In the genomic region with DNA sequence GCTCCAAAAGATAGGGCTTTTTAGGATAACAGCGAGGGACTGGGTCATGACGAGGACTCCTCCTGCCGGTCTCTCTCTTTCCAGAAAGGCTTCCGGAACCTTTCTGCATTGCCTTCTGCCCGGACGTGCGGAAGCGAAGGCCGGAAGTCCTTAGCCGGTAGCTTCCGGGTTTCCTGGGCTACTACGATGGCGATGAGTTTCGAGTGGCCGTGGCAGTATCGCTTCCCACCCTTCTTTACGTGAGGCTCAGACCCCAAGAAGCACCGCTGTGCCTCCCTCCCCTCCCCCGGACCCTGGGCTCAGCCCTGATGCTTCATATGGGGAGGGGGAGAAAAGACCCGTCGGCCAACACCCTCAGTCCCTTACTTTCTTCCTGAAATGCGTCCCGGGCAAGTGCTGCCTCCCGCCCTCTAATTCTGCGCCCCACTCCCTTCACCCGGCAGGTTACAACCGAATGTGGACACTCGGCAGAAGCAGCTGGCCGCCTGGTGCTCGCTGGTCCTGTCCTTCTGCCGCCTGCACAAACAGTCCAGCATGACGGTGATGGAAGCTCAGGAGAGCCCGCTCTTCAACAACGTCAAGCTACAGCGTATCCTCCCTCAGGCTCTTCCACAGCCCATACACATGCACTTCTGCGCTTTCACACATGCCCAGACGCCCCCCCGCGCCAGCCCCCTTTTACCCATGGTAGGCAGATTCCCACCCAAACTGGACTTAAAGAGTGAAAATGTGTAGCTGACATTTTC, we compare ENCODE assay signal across 8 cellular contexts. TPM values are rescaled to one million over a fixed set of nuclear protein-coding genes. Genes with fewer than 3 reads are reported as not detected.
A peak's percentile ranks its signal among the peaks of the same experiment; 100 is the strongest.
DNase-seq lines count a peak whose midpoint lies in the region; ATAC-seq and TF ChIP-seq lines count a peak whose summit lies in the region.

Gene VPS25, plus strand, starts transcription at position 160 of the 746 bp plus-strand sequence. Its CDS starts 27 bp downstream, at position 187.

- peak within 1 kb of the TSS; percentile 96 for H3K27ac Mint-ChIP-seq in activated T-helper 1 cell treated with anti-CD3 and anti-CD28 coated beads, Interleukin-12 subunit alpha, Interleukin-12 subunit beta, Interleukin-2, Interleukin-4 antibody, amounts not matched to agents 30 ng/mL and 10 ng/mL and 1 ng/mL, durations not matched to agents 14 hours and 24 hours and 36 hours
- peak within 1 kb of the TSS; percentile 97 to 100 (median 99) for H3K27ac Mint-ChIP-seq in naive thymus-derived CD8-positive, alpha-beta T cell
- peak within 1 kb of the TSS; percentile 98 for H3K27ac Mint-ChIP-seq in stimulated activated naive B cell treated with anti-CD40 and anti-IgM and Interleukin-4, amounts not matched to agents 10 μg/mL and 1 μg/mL and 100 μg/mL, for 72 hours

- peak within 1 kb of the TSS; percentile 70 for H3K4me3 ChIP-seq in Karpas-422 (ENCODE audit: low read length)
- H3K4me3 ChIP-seq in fibroblast of mammary gland (ENCODE audit: control insufficient read depth, low read depth, low read length) = peak within 1 kb of the TSS; percentile 98

- peaks cover 27% of the 10 kb centered on the region for H3K4me1 Mint-ChIP-seq in activated T-helper 1 cell treated with anti-CD3 and anti-CD28 coated beads, Interleukin-12 subunit alpha, Interleukin-12 subunit beta, Interleukin-2, Interleukin-4 antibody, amounts not matched to agents 30 ng/mL and 10 ng/mL and 1 ng/mL, durations not matched to agents 14 hours and 24 hours and 36 hours (ENCODE audit: low read depth)
- H3K4me1 Mint-ChIP-seq in naive thymus-derived CD8-positive, alpha-beta T cell = peaks cover 18 to 24% (median 23%) of the 10 kb centered on the region in 4 donors
- H3K4me1 Mint-ChIP-seq in stimulated activated naive B cell treated with anti-CD40 and anti-IgM and Interleukin-4, amounts not matched to agents 10 μg/mL and 1 μg/mL and 100 μg/mL, for 72 hours = peaks cover 19 to 45% of the 10 kb centered on the region in 2 donors

- H3K4me2 ChIP-seq in Karpas-422 (ENCODE audit: low read depth, low read length, poor library complexity, severe bottlenecking) = peak within 1 kb of the TSS; percentile 78

- peak; percentile 76 for ATAC-seq in GM19395 (IDR thresholded peaks at IDR 0.05; ENCODE audit: unreplicated experiment)
- ATAC-seq in naive thymus-derived CD8-positive, alpha-beta T cell = peak; percentile 97 to 98
- ATAC-seq in stimulated activated naive B cell treated with anti-CD40 and anti-IgM and Interleukin-4, amounts not matched to agents 10 μg/mL and 1 μg/mL and 100 μg/mL, for 72 hours (replicated peaks) = peak; percentile 80 to 89

- H3K27ac ChIP-seq in Karpas-422 (ENCODE audit: low read length) = no peak within 1 kb of the TSS

- H3K4me1 ChIP-seq in Karpas-422 (ENCODE audit: low read length) = peaks cover 14% of the 10 kb centered on the region

- no peaks in the 10 kb centered on the region for H3K27me3 Mint-ChIP-seq in activated T-helper 1 cell treated with anti-CD3 and anti-CD28 coated beads, Interleukin-12 subunit alpha, Interleukin-12 subunit beta, Interleukin-2, Interleukin-4 antibody, amounts not matched to agents 30 ng/mL and 10 ng/mL and 1 ng/mL, durations not matched to agents 14 hours and 24 hours and 36 hours (ENCODE audit: insufficient read depth)
- H3K27me3 Mint-ChIP-seq in naive thymus-derived CD8-positive, alpha-beta T cell = peaks cover 0 to 4% (median 2%) of the 10 kb centered on the region in 5 donors
- H3K27me3 Mint-ChIP-seq in stimulated activated naive B cell treated with anti-CD40 and anti-IgM and Interleukin-4, amounts not matched to agents 10 μg/mL and 1 μg/mL and 100 μg/mL, for 72 hours = peaks cover 0 to 5% of the 10 kb centered on the region in 2 donors

- peak within 1 kb of the TSS; percentile 29; the same call in 1 of the 2 replicates for H2AFZ ChIP-seq in Karpas-422 (ENCODE audit: low read length)

- POLR2A ChIA-PET in naive thymus-derived CD8-positive, alpha-beta T cell (lab: Charles Lee) = interaction anchor here (0.5 to 2.5 kb wide), 23 partner anchors 9 to 1412 kb away, joined by 3 to 13 read pairs (median 5); partner anchors contain the start of genes BECN1, CNTD1, COA3 and EZH1

- peak; percentile 15 for TF ChIP-seq CTCF in fibroblast of mammary gland (conservative IDR thresholded peaks at IDR 0.05; ENCODE audit: control insufficient read depth, insufficient read depth, low read depth, low read length)

- H3K9me2 ChIP-seq in Karpas-422 (replicated peaks; ENCODE audit: insufficient read depth, low read length) = no peaks in the 10 kb centered on the region

- H3K9ac ChIP-seq in Karpas-422 (ENCODE audit: low read length) = peak within 1 kb of the TSS; percentile 72

- intact Hi-C loops in activated T-helper 1 cell treated with anti-CD3 and anti-CD28 coated beads, Interleukin-12 subunit alpha, Interleukin-12 subunit beta, Interleukin-2, Interleukin-4 antibody, amounts not matched to agents 30 ng/mL and 10 ng/mL and 1 ng/mL, durations not matched to agents 14 hours and 24 hours and 36 hours (cut with micrococcal nuclease) = loop anchor here (1.0 to 5.0 kb wide), 6 partner anchors 10 to 225 kb away; partner anchors contain the start of genes BECN1, CNTD1, COA3 and EZH1

- H3K4me3 Mint-ChIP-seq in activated T-helper 1 cell treated with anti-CD3 and anti-CD28 coated beads, Interleukin-12 subunit alpha, Interleukin-12 subunit beta, Interleukin-2, Interleukin-4 antibody, amounts not matched to agents 30 ng/mL and 10 ng/mL and 1 ng/mL, durations not matched to agents 14 hours and 24 hours and 36 hours = peak within 1 kb of the TSS; percentile 99
- peak within 1 kb of the TSS; percentile 97 to 100 (median 99) for H3K4me3 Mint-ChIP-seq in naive thymus-derived CD8-positive, alpha-beta T cell
- peak within 1 kb of the TSS; percentile 95 to 99 for H3K4me3 Mint-ChIP-seq in stimulated activated naive B cell treated with anti-CD40 and anti-IgM and Interleukin-4, amounts not matched to agents 10 μg/mL and 1 μg/mL and 100 μg/mL, for 72 hours

- H3K36me3 ChIP-seq in Karpas-422 (ENCODE audit: insufficient read depth, low read length) = peaks cover 12% of the 10 kb centered on the region; the same call in 1 of the 2 replicates

- H4K20me1 ChIP-seq in Karpas-422 (ENCODE audit: insufficient read depth, low read depth, low read length) = no peaks in the 10 kb centered on the region

- H3K36me3 Mint-ChIP-seq in activated T-helper 1 cell treated with anti-CD3 and anti-CD28 coated beads, Interleukin-12 subunit alpha, Interleukin-12 subunit beta, Interleukin-2, Interleukin-4 antibody, amounts not matched to agents 30 ng/mL and 10 ng/mL and 1 ng/mL, durations not matched to agents 14 hours and 24 hours and 36 hours (ENCODE audit: low read depth) = peaks cover 32% of the 10 kb centered on the region
- peaks cover 4 to 35% (median 8%) of the 10 kb centered on the region in 3 donors for H3K36me3 Mint-ChIP-seq in naive thymus-derived CD8-positive, alpha-beta T cell
- H3K36me3 Mint-ChIP-seq in stimulated activated naive B cell treated with anti-CD40 and anti-IgM and Interleukin-4, amounts not matched to agents 10 μg/mL and 1 μg/mL and 100 μg/mL, for 72 hours = peaks cover 26 to 28% of the 10 kb centered on the region in 2 donors

- H3K9me3 Mint-ChIP-seq in activated T-helper 1 cell treated with anti-CD3 and anti-CD28 coated beads, Interleukin-12 subunit alpha, Interleukin-12 subunit beta, Interleukin-2, Interleukin-4 antibody, amounts not matched to agents 30 ng/mL and 10 ng/mL and 1 ng/mL, durations not matched to agents 14 hours and 24 hours and 36 hours = no peaks in the 10 kb centered on the region
- H3K9me3 Mint-ChIP-seq in naive thymus-derived CD8-positive, alpha-beta T cell = no peaks in the 10 kb centered on the region
- H3K9me3 Mint-ChIP-seq in stimulated activated naive B cell treated with anti-CD40 and anti-IgM and Interleukin-4, amounts not matched to agents 10 μg/mL and 1 μg/mL and 100 μg/mL, for 72 hours = peaks cover 0 to 2% of the 10 kb centered on the region in 2 donors

- H3K79me2 ChIP-seq in Karpas-422 (ENCODE audit: low read length) = peaks cover 18% of the 10 kb centered on the region

- H3K27me3 ChIP-seq in Karpas-422 (ENCODE audit: low read length) = no peaks in the 10 kb centered on the region

- DNase-seq in AG20443 (ENCODE audit: low spot score) (peak; percentile 92), Karpas-422 (peak; percentile 94), RPMI8226 (peak; percentile 90), fibroblast of mammary gland (ENCODE audit: low read depth) (peak; percentile 87)
- DNase-seq in activated T-helper 1 cell treated with anti-CD3 and anti-CD28 coated beads, Interleukin-12 subunit alpha, Interleukin-12 subunit beta, Interleukin-2, Interleukin-4 antibody, amounts not matched to agents 30 ng/mL and 10 ng/mL and 1 ng/mL, durations not matched to agents 14 hours and 24 hours and 36 hours (ENCODE audit: low spot score) = peak; percentile 71
- peak; percentile 56 to 87 (median 72) for DNase-seq in naive thymus-derived CD8-positive, alpha-beta T cell
- peak; percentile 76 for DNase-seq in stimulated activated naive B cell treated with anti-CD40 and anti-IgM and Interleukin-4, amounts not matched to agents 10 μg/mL and 1 μg/mL and 100 μg/mL, for 72 hours

- no peaks in the 10 kb centered on the region for H3K9me3 ChIP-seq in Karpas-422 (ENCODE audit: low read length)

RNA-seq across cellular contexts. Expression of gene VPS25, which starts in this region (rescaled TPM):
- 43.9 and 54.0 TPM in 2 replicates for total RNA-seq in Karpas-422 (2014; rRNA removed; shearing (Covaris generic); ENCODE audit: low replicate concordance)
- total RNA-seq in activated T-helper 1 cell treated with anti-CD3 and anti-CD28 coated beads, Interleukin-12 subunit alpha, Interleukin-12 subunit beta, Interleukin-2, Interleukin-4 antibody, amounts not matched to agents 30 ng/mL and 10 ng/mL and 1 ng/mL, durations not matched to agents 14 hours and 24 hours and 36 hours = 93.6 and 97.0 TPM in 2 replicates
- 10 to 100 TPM; 51.0 to 55.2 TPM for total RNA-seq in naive thymus-derived CD8-positive, alpha-beta T cell
- 10 to 100 TPM; 43.9 to 64.5 (median 56.3) TPM for polyA plus RNA-seq in naive thymus-derived CD8-positive, alpha-beta T cell
